Comparison of ENCODE assay signal across 8 cellular contexts in the genomic region with DNA sequence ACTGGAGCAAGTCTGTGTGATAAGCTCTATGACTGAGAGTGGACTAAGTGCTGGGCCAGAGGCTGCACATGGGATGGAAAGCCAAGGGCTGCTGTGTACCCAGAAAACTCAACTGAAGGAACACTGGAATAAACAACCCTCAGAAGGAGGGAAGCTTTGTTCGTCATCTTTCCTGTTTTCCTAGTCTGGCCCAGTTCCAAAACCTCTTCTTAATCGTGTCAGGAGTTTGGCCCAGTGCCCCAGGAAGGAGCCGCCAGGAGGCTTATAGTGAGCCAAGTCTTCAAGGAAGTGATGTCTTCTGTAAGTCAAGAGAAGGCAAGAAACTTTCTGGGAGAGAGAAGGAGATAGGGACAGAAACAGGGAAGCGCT. TPM values are rescaled to one million over a fixed set of nuclear protein-coding genes. Genes with fewer than 3 reads are reported as not detected.
DNase-seq lines count a peak whose midpoint lies in the region; ATAC-seq and TF ChIP-seq lines count a peak whose summit lies in the region.

No MANE protein-coding gene starts in this region.

- no peak overlapping the region for H3K27ac Mint-ChIP-seq in activated naive CD8-positive, alpha-beta T cell treated with anti-CD3 and anti-CD28 coated beads, Interleukin-2, amount 50 U/mL, for 24 hours

- H3K27me3 ChIP-seq in Peyer's patch = no peaks in the 10 kb centered on the region

- ATAC-seq in sciatic nerve (peak; percentile 74), GM19397 (IDR thresholded peaks at IDR 0.05; ENCODE audit: unreplicated experiment) (no peak), HG03571 (IDR thresholded peaks at IDR 0.05; ENCODE audit: unreplicated experiment) (no peak)
- no peak for ATAC-seq in activated naive CD8-positive, alpha-beta T cell treated with anti-CD3 and anti-CD28 coated beads, Interleukin-2, amount 50 U/mL, for 24 hours

- no peaks in the 10 kb centered on the region for H3K36me3 ChIP-seq in Peyer's patch

- peaks cover 53% of the 10 kb centered on the region for H3K4me1 Mint-ChIP-seq in activated naive CD8-positive, alpha-beta T cell treated with anti-CD3 and anti-CD28 coated beads, Interleukin-2, amount 50 U/mL, for 24 hours

- H3K27me3 Mint-ChIP-seq in activated naive CD8-positive, alpha-beta T cell treated with anti-CD3 and anti-CD28 coated beads, Interleukin-2, amount 50 U/mL, for 24 hours = no peaks in the 10 kb centered on the region

- H3K9me3 ChIP-seq in Peyer's patch = no peaks in the 10 kb centered on the region

- TF ChIP-seq CTCF in Peyer's patch (IDR thresholded peaks at IDR 0.05) = no peak
- TF ChIP-seq CTCF in fibroblast of mammary gland (conservative IDR thresholded peaks at IDR 0.05; ENCODE audit: control insufficient read depth, insufficient read depth, low read depth, low read length) = no peak

- intact Hi-C loops in sciatic nerve (cut with DNase I) = no loop called here

- peak overlapping the region in 3 of 4 donors; percentile 76 to 89 (median 86) for H3K27ac ChIP-seq in Peyer's patch

- H3K4me1 ChIP-seq in Peyer's patch = peaks cover 0 to 42% (median 10%) of the 10 kb centered on the region in 4 donors

- no peaks in the 10 kb centered on the region for H3K36me3 Mint-ChIP-seq in activated naive CD8-positive, alpha-beta T cell treated with anti-CD3 and anti-CD28 coated beads, Interleukin-2, amount 50 U/mL, for 24 hours (ENCODE audit: low read depth)

- H3K9me3 Mint-ChIP-seq in activated naive CD8-positive, alpha-beta T cell treated with anti-CD3 and anti-CD28 coated beads, Interleukin-2, amount 50 U/mL, for 24 hours = peaks cover 5% of the 10 kb centered on the region

- DNase-seq in ELR (ENCODE audit: low read depth) = peak; percentile 100
- DNase-seq in Peyer's patch = peak in 2 of 3 donors; percentile 74 to 90
- peak; percentile 99 for DNase-seq in fibroblast of mammary gland (ENCODE audit: low read depth)
- DNase-seq in sciatic nerve (ENCODE audit: low spot score) = peak; percentile 88
- DNase-seq in activated naive CD8-positive, alpha-beta T cell treated with anti-CD3 and anti-CD28 coated beads, Interleukin-2, amount 50 U/mL, for 24 hours = no peak
- no peak for DNase-seq in activated CD4-positive, CD25-positive, alpha-beta regulatory T cell (lab: John Stamatoyannopoulos, UW)

- TF ChIP-seq POLR2A in Peyer's patch (IDR thresholded peaks at IDR 0.05) = no peak

- no peak overlapping the region for H3K4me3 ChIP-seq in Peyer's patch
- peak overlapping the region; percentile 49 for H3K4me3 ChIP-seq in fibroblast of mammary gland (ENCODE audit: control insufficient read depth, low read depth, low read length)

- no peak overlapping the region for H3K4me3 Mint-ChIP-seq in activated naive CD8-positive, alpha-beta T cell treated with anti-CD3 and anti-CD28 coated beads, Interleukin-2, amount 50 U/mL, for 24 hours

RNA-seq across cellular contexts. Expression of a gene that starts 23.3 kb away (rescaled TPM):
- total RNA-seq in Peyer's patch (10 to 100 TPM; 34.4 to 72.6 (median 39.8) TPM), sciatic nerve (34.7 TPM)

Comparison
In these comparisons a context has a peak if more than half of its experiments do, and no peak if none do; other contexts are left out.
1. DNase-seq: peak in ELR (single experiment), Peyer's patch (2 of 3), fibroblast of mammary gland (single experiment) and sciatic nerve (single experiment); none in activated naive CD8-positive, alpha-beta T cell treated with anti-CD3 and anti-CD28 coated beads, Interleukin-2, amount 50 U/mL, for 24 hours (single experiment) and activated CD4-positive, CD25-positive, alpha-beta regulatory T cell (0 of 4).